ENCODE assay signal across 1 cellular context in genomic region chr10:99329891-99330674, GRCh38.
TF ChIP-seq lines count a peak whose summit lies in the region.

No MANE protein-coding gene starts in this region.

TF ChIP-seq in HepG2, 621 proteins besides CTCF, POLR2A, EP300 and RAD21 (continued from another document and continues in another):
- TF ChIP-seq, protein P1, sequence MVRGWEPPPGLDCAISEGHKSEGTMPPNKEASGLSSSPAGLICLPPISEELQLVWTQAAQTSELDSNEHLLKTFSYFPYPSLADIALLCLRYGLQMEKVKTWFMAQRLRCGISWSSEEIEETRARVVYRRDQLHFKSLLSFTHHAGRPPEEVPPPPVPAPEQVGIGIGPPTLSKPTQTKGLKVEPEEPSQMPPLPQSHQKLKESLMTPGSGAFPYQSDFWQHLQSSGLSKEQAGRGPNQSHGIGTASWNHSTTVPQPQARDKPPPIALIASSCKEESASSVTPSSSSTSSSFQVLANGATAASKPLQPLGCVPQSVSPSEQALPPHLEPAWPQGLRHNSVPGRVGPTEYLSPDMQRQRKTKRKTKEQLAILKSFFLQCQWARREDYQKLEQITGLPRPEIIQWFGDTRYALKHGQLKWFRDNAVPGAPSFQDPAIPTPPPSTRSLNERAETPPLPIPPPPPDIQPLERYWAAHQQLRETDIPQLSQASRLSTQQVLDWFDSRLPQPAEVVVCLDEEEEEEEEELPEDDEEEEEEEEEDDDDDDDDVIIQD (CRISPR knock-in tag; IDR thresholded peaks at IDR 0.05; ENCODE audit: low read depth) = no peak
- TF ChIP-seq CBX1 (IDR thresholded peaks at IDR 0.05; ENCODE audit: low read depth) (no peak), DNMT3B (CRISPR knock-in tag; conservative IDR thresholded peaks at IDR 0.05) (no peak), KLF11 (CRISPR knock-in tag; IDR thresholded peaks at IDR 0.05) (no peak), IRF2 (CRISPR knock-in tag; IDR thresholded peaks at IDR 0.05) (no peak), MNT (IDR thresholded peaks at IDR 0.05) (no peak), CCAR2 (optimal IDR thresholded peaks at IDR 0.05; ENCODE audit: low read depth, low read length) (no peak), MIER3 (CRISPR knock-in tag; IDR thresholded peaks at IDR 0.05; ENCODE audit: borderline replicate concordance) (no peak), NPAS2 (CRISPR knock-in tag; IDR thresholded peaks at IDR 0.05; ENCODE audit: borderline replicate concordance) (no peak), REL (CRISPR knock-in tag; conservative IDR thresholded peaks at IDR 0.05) (peak; percentile 13; the same call in 1 of the 2 replicates), MTA1 (CRISPR knock-in tag; IDR thresholded peaks at IDR 0.05; ENCODE audit: borderline replicate concordance) (no peak), YEATS4 (CRISPR knock-in tag; IDR thresholded peaks at IDR 0.05; ENCODE audit: borderline replicate concordance) (no peak), BHLHE40 (IDR thresholded peaks at IDR 0.05; ENCODE audit: low read length) (no peak), ZNF331 (CRISPR knock-in tag; IDR thresholded peaks at IDR 0.05) (no peak), ZNF281 (CRISPR knock-in tag; IDR thresholded peaks at IDR 0.05; ENCODE audit: borderline replicate concordance) (no peak), SPEN (CRISPR knock-in tag; IDR thresholded peaks at IDR 0.05; ENCODE audit: low read depth) (no peak), ZNF496 (CRISPR knock-in tag; IDR thresholded peaks at IDR 0.05; ENCODE audit: insufficient replicate concordance) (no peak), PITX1 (CRISPR knock-in tag; IDR thresholded peaks at IDR 0.05) (no peak), DPF2 (CRISPR knock-in tag; IDR thresholded peaks at IDR 0.05; ENCODE audit: borderline replicate concordance, low read depth) (no peak), ZSCAN25 (CRISPR knock-in tag; IDR thresholded peaks at IDR 0.05) (0 out of 2 replicates have a peak, but pooled peaks have one; percentile 20), RBM39 (IDR thresholded peaks at IDR 0.05; ENCODE audit: low read depth, low read length, poor library complexity, severe bottlenecking) (no peak), NFKB2 (CRISPR knock-in tag; IDR thresholded peaks at IDR 0.05; ENCODE audit: borderline replicate concordance) (no peak), ESRRA (CRISPR knock-in tag; IDR thresholded peaks at IDR 0.05; ENCODE audit: low read depth) (no peak), SRSF9 (IDR thresholded peaks at IDR 0.05; ENCODE audit: borderline replicate concordance, insufficient read depth, low read depth, low read length, poor library complexity, severe bottlenecking) (no peak), KDM5A (IDR thresholded peaks at IDR 0.05; ENCODE audit: borderline replicate concordance, low read length) (no peak), ZNF784 (CRISPR knock-in tag; IDR thresholded peaks at IDR 0.05; ENCODE audit: borderline replicate concordance) (0 out of 2 replicates have a peak, but pooled peaks have one; percentile 20), CBX5 (CRISPR knock-in tag; IDR thresholded peaks at IDR 0.05; ENCODE audit: borderline replicate concordance) (no peak), ZNF772 (CRISPR knock-in tag; IDR thresholded peaks at IDR 0.05) (peak; percentile 59; the same call in 1 of the 2 replicates), ZSCAN29 (CRISPR knock-in tag; conservative IDR thresholded peaks at IDR 0.05) (no peak), LCORL (IDR thresholded peaks at IDR 0.05) (no peak), LCORL (CRISPR knock-in tag; IDR thresholded peaks at IDR 0.05) (no peak; the same call in 1 of the 2 replicates), ZNF234 (CRISPR knock-in tag; conservative IDR thresholded peaks at IDR 0.05) (peak; percentile 42), ZNF253 (CRISPR knock-in tag; IDR thresholded peaks at IDR 0.05; ENCODE audit: borderline replicate concordance) (0 out of 2 replicates have a peak, but pooled peaks have one; percentile 40), RCOR2 (CRISPR knock-in tag; IDR thresholded peaks at IDR 0.05) (no peak), REPIN1 (CRISPR knock-in tag; IDR thresholded peaks at IDR 0.05; ENCODE audit: borderline replicate concordance, low read depth) (no peak), MEIS1 (CRISPR knock-in tag; IDR thresholded peaks at IDR 0.05; ENCODE audit: borderline replicate concordance) (no peak), NBN (conservative IDR thresholded peaks at IDR 0.05) (no peak), RFXANK (CRISPR knock-in tag; IDR thresholded peaks at IDR 0.05) (no peak), RARG (CRISPR knock-in tag; IDR thresholded peaks at IDR 0.05; ENCODE audit: low read depth) (no peak), ZNF746 (CRISPR knock-in tag; IDR thresholded peaks at IDR 0.05) (no peak), CSRNP2 (CRISPR knock-in tag; conservative IDR thresholded peaks at IDR 0.05; ENCODE audit: low read depth) (no peak), AHDC1 (CRISPR knock-in tag; IDR thresholded peaks at IDR 0.05; ENCODE audit: borderline replicate concordance) (no peak), ZC3H4 (CRISPR knock-in tag; IDR thresholded peaks at IDR 0.05; ENCODE audit: borderline replicate concordance) (no peak), ETV5 (CRISPR knock-in tag; IDR thresholded peaks at IDR 0.05; ENCODE audit: borderline replicate concordance) (no peak), JUN (CRISPR knock-in tag; IDR thresholded peaks at IDR 0.05) (no peak), SMAD1 (CRISPR knock-in tag; IDR thresholded peaks at IDR 0.05; ENCODE audit: borderline replicate concordance, low read depth) (no peak), ATF7 (IDR thresholded peaks at IDR 0.05) (no peak), ATF7 (CRISPR knock-in tag; IDR thresholded peaks at IDR 0.05) (no peak)
- TF ChIP-seq, protein P2, sequence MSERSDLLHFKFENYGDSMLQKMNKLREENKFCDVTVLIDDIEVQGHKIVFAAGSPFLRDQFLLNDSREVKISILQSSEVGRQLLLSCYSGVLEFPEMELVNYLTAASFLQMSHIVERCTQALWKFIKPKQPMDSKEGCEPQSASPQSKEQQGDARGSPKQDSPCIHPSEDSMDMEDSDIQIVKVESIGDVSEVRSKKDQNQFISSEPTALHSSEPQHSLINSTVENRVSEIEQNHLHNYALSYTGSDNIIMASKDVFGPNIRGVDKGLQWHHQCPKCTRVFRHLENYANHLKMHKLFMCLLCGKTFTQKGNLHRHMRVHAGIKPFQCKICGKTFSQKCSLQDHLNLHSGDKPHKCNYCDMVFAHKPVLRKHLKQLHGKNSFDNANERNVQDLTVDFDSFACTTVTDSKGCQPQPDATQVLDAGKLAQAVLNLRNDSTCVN (CRISPR knock-in tag; IDR thresholded peaks at IDR 0.05; ENCODE audit: borderline replicate concordance) = no peak
- TF ChIP-seq, protein P3, sequence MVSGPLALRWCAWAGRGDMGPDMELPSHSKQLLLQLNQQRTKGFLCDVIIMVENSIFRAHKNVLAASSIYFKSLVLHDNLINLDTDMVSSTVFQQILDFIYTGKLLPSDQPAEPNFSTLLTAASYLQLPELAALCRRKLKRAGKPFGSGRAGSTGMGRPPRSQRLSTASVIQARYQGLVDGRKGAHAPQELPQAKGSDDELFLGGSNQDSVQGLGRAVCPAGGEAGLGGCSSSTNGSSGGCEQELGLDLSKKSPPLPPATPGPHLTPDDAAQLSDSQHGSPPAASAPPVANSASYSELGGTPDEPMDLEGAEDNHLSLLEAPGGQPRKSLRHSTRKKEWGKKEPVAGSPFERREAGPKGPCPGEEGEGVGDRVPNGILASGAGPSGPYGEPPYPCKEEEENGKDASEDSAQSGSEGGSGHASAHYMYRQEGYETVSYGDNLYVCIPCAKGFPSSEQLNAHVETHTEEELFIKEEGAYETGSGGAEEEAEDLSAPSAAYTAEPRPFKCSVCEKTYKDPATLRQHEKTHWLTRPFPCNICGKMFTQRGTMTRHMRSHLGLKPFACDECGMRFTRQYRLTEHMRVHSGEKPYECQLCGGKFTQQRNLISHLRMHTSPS (CRISPR knock-in tag; IDR thresholded peaks at IDR 0.05; ENCODE audit: low read depth) = 0 out of 2 replicates have a peak, but pooled peaks have one; percentile 40
- TF ChIP-seq, protein P4, sequence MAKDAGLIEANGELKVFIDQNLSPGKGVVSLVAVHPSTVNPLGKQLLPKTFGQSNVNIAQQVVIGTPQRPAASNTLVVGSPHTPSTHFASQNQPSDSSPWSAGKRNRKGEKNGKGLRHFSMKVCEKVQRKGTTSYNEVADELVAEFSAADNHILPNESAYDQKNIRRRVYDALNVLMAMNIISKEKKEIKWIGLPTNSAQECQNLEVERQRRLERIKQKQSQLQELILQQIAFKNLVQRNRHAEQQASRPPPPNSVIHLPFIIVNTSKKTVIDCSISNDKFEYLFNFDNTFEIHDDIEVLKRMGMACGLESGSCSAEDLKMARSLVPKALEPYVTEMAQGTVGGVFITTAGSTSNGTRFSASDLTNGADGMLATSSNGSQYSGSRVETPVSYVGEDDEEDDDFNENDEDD (CRISPR knock-in tag; IDR thresholded peaks at IDR 0.05; ENCODE audit: borderline replicate concordance) = no peak
